19 cellular contexts compared by ENCODE assay signal in the genomic region with DNA sequence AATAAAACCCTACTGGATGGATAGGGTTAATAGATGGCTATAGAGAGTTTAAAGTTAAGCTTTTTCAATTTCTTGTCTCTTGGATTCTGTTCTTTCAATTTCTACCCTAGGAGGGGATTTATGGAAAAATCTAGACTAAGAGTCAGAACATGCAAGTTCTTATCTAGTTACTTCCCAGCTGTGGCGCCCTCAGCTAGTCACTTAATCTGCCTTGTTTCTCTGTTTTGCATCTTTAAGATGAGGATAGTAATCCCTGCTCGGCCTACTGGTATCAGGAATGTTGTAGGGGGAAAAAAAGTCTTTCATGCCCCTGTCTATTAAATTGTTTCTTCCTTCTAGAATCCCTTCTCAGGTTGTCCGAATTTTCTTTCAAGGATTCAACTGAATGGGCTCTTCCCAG. TPM values are rescaled to one million over a fixed set of nuclear protein-coding genes. Genes with fewer than 3 reads are reported as not detected.
A peak's percentile ranks its signal among the peaks of the same experiment; 100 is the strongest.
DNase-seq lines count a peak whose midpoint lies in the region; ATAC-seq and TF ChIP-seq lines count a peak whose summit lies in the region.
"Had no signal": no experiment of that assay in that cellular context is flagged by ENCODE, and none has a peak within 500 bp of the region (broad histone marks: within the 10 kb centered on the region; RNA-seq: fewer than 3 reads in every experiment).

No MANE protein-coding gene starts in this region.

- H3K4me1 ChIP-seq in GM23338 (ENCODE audit: insufficient read depth) (peaks cover 53% of the 10 kb centered on the region), OCI-LY7 (ENCODE audit: insufficient read depth, low read length, poor library complexity, severe bottlenecking) (peaks cover 59% of the 10 kb centered on the region), HAP-1 (peaks cover 44% of the 10 kb centered on the region)
- H3K4me1 ChIP-seq: SJCRH30 had no signal

- no peak for DNase-seq in GM23338 (ENCODE audit: low spot score)
- no peak for DNase-seq in OCI-LY7 (ENCODE audit: low spot score)
- DNase-seq in fibroblast of the aortic adventitia (ENCODE audit: low read depth): peak; percentile 35
- no peak for DNase-seq in HAP-1 (ENCODE audit: low spot score in 2 of 2)
- no peak for DNase-seq in H4 (ENCODE audit: low spot score)
- DNase-seq: activated CD4-positive, alpha-beta T cell treated with anti-CD3 and anti-CD28 coated beads for 36 hours; activated naive CD4-positive, alpha-beta T cell treated with anti-CD3 and anti-CD28 coated beads, Interleukin-2, amount 10 ng/mL, durations not matched to agents 7 days and 5 days; activated T-cell treated with anti-CD3 and anti-CD28 coated beads, Interleukin-2, amount 50 U/mL, for 48 hours; natural killer cell; NCI-H1092; NCI-H1930; SJCRH30; T-helper 1 cell had no signal

- peaks cover 61% of the 10 kb centered on the region for H3K4me1 Mint-ChIP-seq in GM23338

- H3K4me3 Mint-ChIP-seq in GM23338: peak overlapping the region; percentile 52; the same call in 2 of the 3 replicates
- H3K4me3 Mint-ChIP-seq: activated CD4-positive, alpha-beta T cell treated with anti-CD3 and anti-CD28 coated beads for 36 hours; activated naive CD4-positive, alpha-beta T cell treated with anti-CD3 and anti-CD28 coated beads, Interleukin-2, amount 10 ng/mL, durations not matched to agents 7 days and 5 days; CD14-positive monocyte; natural killer cell had no signal

- H3K27me3 ChIP-seq in GM23338 (ENCODE audit: insufficient read depth) (no peaks in the 10 kb centered on the region), neural cell (ENCODE audit: insufficient read depth, low read depth, low read length) (no peaks in the 10 kb centered on the region), HAP-1 (ENCODE audit: low read depth) (no peaks in the 10 kb centered on the region)
- H3K27me3 ChIP-seq: SJCRH30 had no signal

- TF ChIP-seq RAD21 in neural cell (conservative IDR thresholded peaks at IDR 0.05): no peak

- POLR2A ChIA-PET in OCI-LY7 (lab: Charles Lee): no interaction called here

- peaks cover 2% of the 10 kb centered on the region for H3K27me3 Mint-ChIP-seq in GM23338 (ENCODE audit: insufficient read depth, low read depth, poor library complexity)
- H3K27me3 Mint-ChIP-seq: activated CD4-positive, alpha-beta T cell treated with anti-CD3 and anti-CD28 coated beads for 36 hours had no signal

- peak overlapping the region; percentile 31 for H3K4me3 ChIP-seq in GM23338
- peak overlapping the region; percentile 52 for H3K4me3 ChIP-seq in OCI-LY7 (ENCODE audit: low read depth, low read length, poor library complexity, severe bottlenecking)
- H3K4me3 ChIP-seq in fibroblast of the aortic adventitia (ENCODE audit: low read depth, low read length): no peak overlapping the region
- H3K4me3 ChIP-seq in neural cell (ENCODE audit: low read length): peak overlapping the region; percentile 74
- no peak overlapping the region for H3K4me3 ChIP-seq in HAP-1
- H3K4me3 ChIP-seq: prostate gland, SJCRH30 had no signal

- H3K4me2 ChIP-seq in GM23338 (peak overlapping the region; percentile 68), OCI-LY7 (ENCODE audit: low read length) (peak overlapping the region; percentile 89), neural cell (ENCODE audit: low read length) (no peak overlapping the region)

- peak overlapping the region; percentile 25 for H3K27ac Mint-ChIP-seq in GM23338
- H3K27ac Mint-ChIP-seq: activated CD4-positive, alpha-beta T cell treated with anti-CD3 and anti-CD28 coated beads for 36 hours; activated naive CD4-positive, alpha-beta T cell treated with anti-CD3 and anti-CD28 coated beads, Interleukin-2, amount 10 ng/mL, durations not matched to agents 7 days and 5 days; natural killer cell had no signal

- H3F3A ChIP-seq in GM23338 (replicated peaks; ENCODE audit: low read depth) (no peaks in the 10 kb centered on the region), neural cell (ENCODE audit: insufficient read depth, low read length, poor library complexity, severe bottlenecking) (no peaks in the 10 kb centered on the region)

- intact Hi-C loops in OCI-LY7 (cut with micrococcal nuclease; ENCODE audit: unreplicated experiment): no loop called here

- H4K20me1 ChIP-seq in GM23338 (replicated peaks; ENCODE audit: insufficient read depth): peaks cover 12% of the 10 kb centered on the region; the same call in 1 of the 2 replicates
- H4K20me1 ChIP-seq in OCI-LY7 (ENCODE audit: insufficient read depth, low read length): peaks cover 37% of the 10 kb centered on the region
- no peaks in the 10 kb centered on the region for H4K20me1 ChIP-seq in neural cell (ENCODE audit: insufficient read depth)

- H3K27ac ChIP-seq in GM23338 (ENCODE audit: low read depth) (peak overlapping the region; percentile 82), OCI-LY7 (ENCODE audit: low read depth, low read length, poor library complexity, severe bottlenecking) (peak overlapping the region; percentile 54), neural cell (ENCODE audit: low read length) (no peak overlapping the region)
- H3K27ac ChIP-seq: prostate gland, SJCRH30 had no signal

- H2AFZ ChIP-seq in GM23338 (no peak overlapping the region), OCI-LY7 (ENCODE audit: low read length) (no peak overlapping the region), neural cell (ENCODE audit: low read depth, low read length) (no peak overlapping the region)

- ATAC-seq in GM23338 (no peak), GM18870 (IDR thresholded peaks at IDR 0.05; ENCODE audit: unreplicated experiment) (no peak), GM21526 (IDR thresholded peaks at IDR 0.05; ENCODE audit: low FRiP score, unreplicated experiment) (no peak)
- ATAC-seq: activated CD4-positive, alpha-beta T cell treated with anti-CD3 and anti-CD28 coated beads for 36 hours; natural killer cell had no signal

- in situ Hi-C loops in HAP-1 (cut with MboI; ENCODE audit: low sequenced_read_pairs): loop anchor here (10.0 kb wide), 1 partner anchor 171 kb away; no protein-coding TSS in a partner anchor

- H3K9me3 ChIP-seq in OCI-LY7 (ENCODE audit: low read length) (no peaks in the 10 kb centered on the region), neural cell (ENCODE audit: low read length) (no peaks in the 10 kb centered on the region), HAP-1 (no peaks in the 10 kb centered on the region)
- H3K9me3 ChIP-seq: prostate gland, SJCRH30 had no signal

- H3K9ac ChIP-seq in neural cell (ENCODE audit: low read length): no peak overlapping the region

- H3K36me3 ChIP-seq in GM23338 (ENCODE audit: insufficient read depth) (no peaks in the 10 kb centered on the region), OCI-LY7 (ENCODE audit: insufficient read depth, low read length) (peaks cover 21% of the 10 kb centered on the region), neural cell (ENCODE audit: insufficient read depth, low read length) (peaks cover 4% of the 10 kb centered on the region), HAP-1 (replicated peaks) (peaks cover 4% of the 10 kb centered on the region; the same call in 1 of the 2 replicates)
- H3K36me3 ChIP-seq: prostate gland, SJCRH30 had no signal

- H3K9me2 ChIP-seq in GM23338 (ENCODE audit: insufficient read depth) (no peaks in the 10 kb centered on the region), OCI-LY7 (ENCODE audit: insufficient read depth, low read length) (no peaks in the 10 kb centered on the region), neural cell (ENCODE audit: insufficient read depth, low read length) (no peaks in the 10 kb centered on the region)

- TF ChIP-seq EP300 in neural cell (conservative IDR thresholded peaks at IDR 0.05; ENCODE audit: poor library complexity, severe bottlenecking): no peak

- no peaks in the 10 kb centered on the region; the same call in 2 of the 3 replicates for H3K9me3 Mint-ChIP-seq in GM23338
- H3K9me3 Mint-ChIP-seq: activated naive CD4-positive, alpha-beta T cell treated with anti-CD3 and anti-CD28 coated beads, Interleukin-2, amount 10 ng/mL, durations not matched to agents 7 days and 5 days; CD14-positive monocyte; natural killer cell had no signal

- H3K79me2 ChIP-seq in GM23338 (replicated peaks; ENCODE audit: insufficient read depth) (peaks cover 88% of the 10 kb centered on the region), OCI-LY7 (ENCODE audit: insufficient read depth, low read depth, low read length) (peaks cover 78% of the 10 kb centered on the region), neural cell (replicated peaks; ENCODE audit: insufficient read depth, low read length) (peaks cover 63% of the 10 kb centered on the region)

- BruUV-seq in OCI-LY7 (replicated peaks; lab: Mats Ljungman, UMichigan): no TSS peak

- peaks cover 20% of the 10 kb centered on the region for H3K36me3 Mint-ChIP-seq in GM23338 (ENCODE audit: low read depth)

- TF ChIP-seq CTCF in GM23338 (conservative IDR thresholded peaks at IDR 0.05; ENCODE audit: low read depth in 2 of 2) (no peak), OCI-LY7 (conservative IDR thresholded peaks at IDR 0.05; ENCODE audit: low read length) (no peak), fibroblast of the aortic adventitia (IDR thresholded peaks at IDR 0.05; ENCODE audit: insufficient read depth, low read length) (no peak), neural cell (IDR thresholded peaks at IDR 0.05; ENCODE audit: poor library complexity, severe bottlenecking) (no peak)

- CTCF ChIA-PET in OCI-LY7 (lab: Charles Lee; ENCODE audit: unreplicated experiment): no interaction called here

TF ChIP-seq in GM23338, 12 proteins besides CTCF, POLR2A, EP300 and RAD21 (continues in another document):
- TF ChIP-seq NANOG (IDR thresholded peaks at IDR 0.05; ENCODE audit: borderline replicate concordance): no peak
- no peak for TF ChIP-seq JUNB (IDR thresholded peaks at IDR 0.05; ENCODE audit: unreplicated experiment)

TF ChIP-seq in neural cell, 6 proteins besides CTCF, POLR2A, EP300 and RAD21:
- TF ChIP-seq MXI1 (conservative IDR thresholded peaks at IDR 0.05; ENCODE audit: poor library complexity, severe bottlenecking): no peak

RNA-seq across cellular contexts. Expression of a gene that starts 4.3 kb away (rescaled TPM):
- 22.8 and 28.3 TPM in 2 replicates for total RNA-seq in GM23338 (2014; rRNA removed; shearing (Covaris generic))
- 27.0 and 34.6 TPM in 2 replicates for polyA plus RNA-seq in GM23338 (2016; fragmentation: Nextera tagmentation; extraction: Ambion mirVana)
- total RNA-seq in OCI-LY7 (2014; rRNA removed; shearing (Covaris generic)): 12.6 and 17.1 TPM in 2 replicates
- 16.4 and 16.6 TPM in 2 replicates for total RNA-seq in OCI-LY7 (2022)
- total RNA-seq in fibroblast of the aortic adventitia (ENCODE audit: low replicate concordance): 17.8 and 17.9 TPM in 2 replicates
- 64.0 and 68.5 TPM in 2 replicates for polyA plus RNA-seq in neural cell
- polyA minus RNA-seq in neural cell: 27.8 and 29.9 TPM in 2 replicates
- 7.9 and 11.1 TPM in 2 replicates for total RNA-seq in H4 (2014; rRNA removed; shearing (Covaris generic))

RNA-seq across cellular contexts. Expression of a gene that starts 40.8 kb away (rescaled TPM):
- total RNA-seq in GM23338 (2014; rRNA removed; shearing (Covaris generic)): 0.31 and 1.1 TPM in 2 replicates
- polyA plus RNA-seq in GM23338 (2016; fragmentation: Nextera tagmentation; extraction: Ambion mirVana) (1.9 and 2.9 TPM in 2 replicates), neural cell (not detected in 2 replicates)
- total RNA-seq in OCI-LY7 (2014; rRNA removed; shearing (Covaris generic)): not detected in 2 replicates
- total RNA-seq in OCI-LY7 (2022) (not detected in 2 replicates), fibroblast of the aortic adventitia (ENCODE audit: low replicate concordance) (19.2 and 29.5 TPM in 2 replicates)
- not detected in 2 replicates for polyA minus RNA-seq in neural cell
- 3.8 and 5.7 TPM in 2 replicates for total RNA-seq in H4 (2014; rRNA removed; shearing (Covaris generic))
- total RNA-seq: activated CD4-positive, alpha-beta T cell treated with anti-CD3 and anti-CD28 coated beads for 36 hours; activated CD8-positive, alpha-beta memory T cell treated with anti-CD3 and anti-CD28 coated beads for 36 hours; natural killer cell had no signal

Comparison
In these comparisons a context has a peak if more than half of its experiments do, and no peak if none do; other contexts are left out.
1. H3K4me3 ChIP-seq: peak in GM23338 (single experiment), OCI-LY7 (single experiment) and neural cell (single experiment); none in fibroblast of the aortic adventitia (single experiment) and HAP-1 (single experiment).